Comparison of ENCODE assay signal across 9 cellular contexts in genomic region chr4:2058264-2059033, GRCh38. TPM values are rescaled to one million over a fixed set of nuclear protein-coding genes. Genes with fewer than 3 reads are reported as not detected.
DNase-seq lines count a peak whose midpoint lies in the region; ATAC-seq and TF ChIP-seq lines count a peak whose summit lies in the region.
"Had no signal": no experiment of that assay in that cellular context is flagged by ENCODE, and none has a peak within 500 bp of the region (broad histone marks: within the 10 kb centered on the region; RNA-seq: fewer than 3 reads in every experiment).

No MANE protein-coding gene starts in this region.

- DNase-seq in DMS 273 (lab: John Stamatoyannopoulos, UW; ENCODE audit: unreplicated experiment) (peak; percentile 64), DMS 273 treated with DMSO at 0.1 percent for 48 hours (lab: John Stamatoyannopoulos, UW) (no peak), RWPE2 (ENCODE audit: low spot score) (no peak), cardiac muscle cell (ENCODE audit: low read depth in 1 of 2, low spot score in 1 of 2) (peak in 1 of 2 donors; percentile 75), DMS114 treated with DMSO at 0.1 percent for 48 hours (lab: John Stamatoyannopoulos, UW; ENCODE audit: unreplicated experiment) (no peak), HPDE6-E6E7 (ENCODE audit: extremely low spot score) (no peak), left colon (no peak)

- intact Hi-C loops in left colon (cut with DNase I, micrococcal nuclease), result no loop called here

- TF ChIP-seq CTCF in RWPE2 (IDR thresholded peaks at IDR 0.05; ENCODE audit: poor library complexity, severe bottlenecking) (no peak), cardiac muscle cell (IDR thresholded peaks at IDR 0.05; ENCODE audit: low read depth, low read length) (no peak)

- no peaks in the 10 kb centered on the region for H3K9me3 ChIP-seq in RWPE2 (ENCODE audit: severe bottlenecking)
- no peaks in the 10 kb centered on the region for H3K9me3 ChIP-seq in cardiac muscle cell (ENCODE audit: low read depth)
- no peaks in the 10 kb centered on the region for H3K9me3 ChIP-seq in skeletal muscle satellite cell (replicated peaks; ENCODE audit: low read length)

- H3K9ac ChIP-seq in skeletal muscle satellite cell (ENCODE audit: low read depth, low read length), result no peak overlapping the region

- H3K27ac ChIP-seq in RWPE2 (ENCODE audit: poor library complexity, severe bottlenecking) (no peak overlapping the region), cardiac muscle cell (no peak overlapping the region)
- H3K27ac ChIP-seq: 22Rv1 had no signal

- no peaks in the 10 kb centered on the region for H3K4me1 ChIP-seq in RWPE2 (ENCODE audit: insufficient read depth, poor library complexity, severe bottlenecking)
- H3K4me1 ChIP-seq in cardiac muscle cell (ENCODE audit: low read depth), result peaks cover 4% of the 10 kb centered on the region
- no peaks in the 10 kb centered on the region for H3K4me1 ChIP-seq in skeletal muscle satellite cell (ENCODE audit: control insufficient read depth, insufficient read depth, low read length)

- ATAC-seq in RWPE2 (ENCODE audit: low read depth) (no peak), left colon (no peak)

- H3K4me3 ChIP-seq in RWPE2 (ENCODE audit: severe bottlenecking) (peak overlapping the region; percentile 28), cardiac muscle cell (peak overlapping the region; percentile 75), skeletal muscle satellite cell (ENCODE audit: low read length) (peak overlapping the region; percentile 52)

- no peaks in the 10 kb centered on the region for H3K36me3 ChIP-seq in RWPE2 (ENCODE audit: low read depth)
- no peaks in the 10 kb centered on the region for H3K36me3 ChIP-seq in cardiac muscle cell
- no peaks in the 10 kb centered on the region for H3K36me3 ChIP-seq in skeletal muscle satellite cell (ENCODE audit: insufficient read depth, low read length)

- H3K4me2 ChIP-seq in skeletal muscle satellite cell (ENCODE audit: low read length), result peak overlapping the region; percentile 65

- peaks cover 32% of the 10 kb centered on the region for H3K27me3 ChIP-seq in RWPE2 (ENCODE audit: insufficient read depth, poor library complexity, severe bottlenecking)
- H3K27me3 ChIP-seq in cardiac muscle cell, result peaks cover 33% of the 10 kb centered on the region
- peaks cover 30% of the 10 kb centered on the region for H3K27me3 ChIP-seq in skeletal muscle satellite cell (ENCODE audit: control insufficient read depth, insufficient read depth, low read length)

RNA-seq across cellular contexts. Expression of gene NAT8L, which starts 0.7 kb away (rescaled TPM):
- total RNA-seq in cardiac muscle cell, result 14.6 and 20.9 TPM in 2 replicates
- polyA plus RNA-seq in cardiac muscle cell, result 5.5 and 6.6 TPM in 2 replicates
- under 0.01 and 0.22 TPM in 2 replicates for total RNA-seq in skeletal muscle satellite cell (2012; rRNA removed)
- under 1 TPM; 0.06 to 0.25 TPM for total RNA-seq in left colon

RNA-seq across cellular contexts. Expression of gene NELFA, which starts 49.7 kb away (rescaled TPM):
- 45.9 and 71.4 TPM in 2 replicates for total RNA-seq in cardiac muscle cell
- 54.4 and 69.0 TPM in 2 replicates for polyA plus RNA-seq in cardiac muscle cell
- 19.0 and 20.8 TPM in 2 replicates for total RNA-seq in skeletal muscle satellite cell (2012; rRNA removed)
- total RNA-seq in left colon, result 10 to 100 TPM; 28.2 to 28.7 TPM

Comparison
In these comparisons a context has a peak if more than half of its experiments do, and no peak if none do; other contexts are left out.
1. RNA of gene NAT8L, which starts 0.7 kb away (total RNA-seq): 14.6 to 20.9 TPM in cardiac muscle cell; 0.06 to 0.25 TPM in left colon; every median in the first group is over 10 times any median in the second.
2. Peak in every context shown above with its lines, with median percentiles within 50 percentile points of each other: H3K4me3 ChIP-seq.